Comparison of ENCODE assay signal across 1 cellular context in the genomic region with DNA sequence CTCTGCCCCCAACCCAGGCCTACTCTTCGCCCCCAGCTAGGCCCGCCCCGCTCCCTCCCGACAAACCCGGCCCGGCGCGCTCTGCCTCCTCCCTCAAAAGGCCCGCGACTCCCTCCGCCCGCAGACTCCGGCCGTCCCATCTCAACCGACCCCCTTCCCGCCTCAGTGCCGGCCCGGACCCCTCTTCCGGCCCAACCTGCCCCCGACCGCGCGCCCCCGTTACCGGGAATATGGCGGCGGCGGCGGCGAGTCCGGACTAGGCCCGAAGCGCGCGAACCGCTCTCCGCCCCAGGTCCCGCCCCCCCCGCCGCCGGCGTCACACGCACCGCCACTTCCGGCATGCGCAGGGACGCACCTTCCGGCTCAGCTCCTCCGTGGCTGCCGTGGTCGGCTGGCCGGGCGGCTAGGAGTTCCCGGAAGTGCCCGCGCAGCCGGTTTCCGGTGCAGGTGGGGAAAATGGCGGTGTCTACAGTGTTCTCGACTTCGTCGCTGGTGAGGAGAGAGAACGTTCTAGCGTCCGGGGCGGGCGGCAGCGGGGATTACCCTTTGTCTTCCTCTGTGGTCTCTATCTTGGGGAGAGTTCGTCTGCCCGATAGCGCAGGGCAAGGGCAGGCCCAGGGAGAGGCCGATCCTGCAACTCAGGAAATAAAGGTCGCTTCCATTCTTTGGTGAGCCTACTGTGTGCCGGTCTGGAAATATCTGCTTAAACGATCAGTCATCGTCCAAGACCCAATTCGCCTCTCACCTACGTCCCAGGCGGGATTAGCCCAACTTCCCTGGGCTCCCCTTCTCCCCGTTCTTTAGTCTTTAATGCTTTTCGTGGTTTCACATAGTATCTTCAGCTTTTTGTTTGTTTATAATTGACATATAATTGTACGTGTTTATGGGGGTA.
TF ChIP-seq lines count a peak whose summit lies in the region.

A gene with protein sequence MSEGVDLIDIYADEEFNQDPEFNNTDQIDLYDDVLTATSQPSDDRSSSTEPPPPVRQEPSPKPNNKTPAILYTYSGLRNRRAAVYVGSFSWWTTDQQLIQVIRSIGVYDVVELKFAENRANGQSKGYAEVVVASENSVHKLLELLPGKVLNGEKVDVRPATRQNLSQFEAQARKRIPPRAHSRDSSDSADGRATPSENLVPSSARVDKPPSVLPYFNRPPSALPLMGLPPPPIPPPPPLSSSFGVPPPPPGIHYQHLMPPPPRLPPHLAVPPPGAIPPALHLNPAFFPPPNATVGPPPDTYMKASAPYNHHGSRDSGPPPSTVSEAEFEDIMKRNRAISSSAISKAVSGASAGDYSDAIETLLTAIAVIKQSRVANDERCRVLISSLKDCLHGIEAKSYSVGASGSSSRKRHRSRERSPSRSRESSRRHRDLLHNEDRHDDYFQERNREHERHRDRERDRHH (minus strand): TSS at position 285 of the 892 bp plus-strand sequence. CDS start 740 bp downstream, outside the sequence.
A gene (plus strand): TSS at position 434 of the 892 bp plus-strand sequence. CDS start 23 bp downstream, at position 457.

TF ChIP-seq in HEK293, 187 proteins besides CTCF, POLR2A, EP300 and RAD21 (continued from another document and continues in another):
- TF ChIP-seq, protein P1, sequence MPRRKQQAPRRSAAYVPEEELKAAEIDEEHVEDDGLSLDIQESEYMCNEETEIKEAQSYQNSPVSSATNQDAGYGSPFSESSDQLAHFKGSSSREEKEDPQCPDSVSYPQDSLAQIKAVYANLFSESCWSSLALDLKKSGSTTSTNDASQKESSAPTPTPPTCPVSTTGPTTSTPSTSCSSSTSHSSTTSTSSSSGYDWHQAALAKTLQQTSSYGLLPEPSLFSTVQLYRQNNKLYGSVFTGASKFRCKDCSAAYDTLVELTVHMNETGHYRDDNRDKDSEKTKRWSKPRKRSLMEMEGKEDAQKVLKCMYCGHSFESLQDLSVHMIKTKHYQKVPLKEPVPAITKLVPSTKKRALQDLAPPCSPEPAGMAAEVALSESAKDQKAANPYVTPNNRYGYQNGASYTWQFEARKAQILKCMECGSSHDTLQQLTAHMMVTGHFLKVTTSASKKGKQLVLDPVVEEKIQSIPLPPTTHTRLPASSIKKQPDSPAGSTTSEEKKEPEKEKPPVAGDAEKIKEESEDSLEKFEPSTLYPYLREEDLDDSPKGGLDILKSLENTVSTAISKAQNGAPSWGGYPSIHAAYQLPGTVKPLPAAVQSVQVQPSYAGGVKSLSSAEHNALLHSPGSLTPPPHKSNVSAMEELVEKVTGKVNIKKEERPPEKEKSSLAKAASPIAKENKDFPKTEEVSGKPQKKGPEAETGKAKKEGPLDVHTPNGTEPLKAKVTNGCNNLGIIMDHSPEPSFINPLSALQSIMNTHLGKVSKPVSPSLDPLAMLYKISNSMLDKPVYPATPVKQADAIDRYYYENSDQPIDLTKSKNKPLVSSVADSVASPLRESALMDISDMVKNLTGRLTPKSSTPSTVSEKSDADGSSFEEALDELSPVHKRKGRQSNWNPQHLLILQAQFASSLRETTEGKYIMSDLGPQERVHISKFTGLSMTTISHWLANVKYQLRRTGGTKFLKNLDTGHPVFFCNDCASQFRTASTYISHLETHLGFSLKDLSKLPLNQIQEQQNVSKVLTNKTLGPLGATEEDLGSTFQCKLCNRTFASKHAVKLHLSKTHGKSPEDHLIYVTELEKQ (tag by site-specific recombination; IDR thresholded peaks at IDR 0.05; ENCODE audit: borderline replicate concordance), result 0 out of 2 replicates have a peak, but pooled peaks have one; percentile 18
- TF ChIP-seq ZBTB48 (tag by site-specific recombination; IDR thresholded peaks at IDR 0.05) (no peak), SALL2 (tag by site-specific recombination; IDR thresholded peaks at IDR 0.05; ENCODE audit: borderline replicate concordance) (no peak), ZNF112 (tag by site-specific recombination; IDR thresholded peaks at IDR 0.05) (no peak), ZNF121 (tag by site-specific recombination; IDR thresholded peaks at IDR 0.05) (peak; percentile 32; the same call in 1 of the 2 replicates), ZNF169 (tag by site-specific recombination; IDR thresholded peaks at IDR 0.05) (no peak), ZNF157 (tag by site-specific recombination; IDR thresholded peaks at IDR 0.05) (no peak), ZNF37A (tag by site-specific recombination; IDR thresholded peaks at IDR 0.05) (no peak), GLIS2 (tag by site-specific recombination; IDR thresholded peaks at IDR 0.05) (peak; percentile 87), ZNF341 (tag by site-specific recombination; IDR thresholded peaks at IDR 0.05; ENCODE audit: low read depth) (no peak), EGR2 (tag by site-specific recombination; IDR thresholded peaks at IDR 0.05; ENCODE audit: low read depth) (peak; percentile 59), BCL11A (tag by site-specific recombination; IDR thresholded peaks at IDR 0.05; ENCODE audit: low read depth) (no peak), ZNF621 (tag by site-specific recombination; IDR thresholded peaks at IDR 0.05) (no peak), ZNF16 (tag by site-specific recombination; IDR thresholded peaks at IDR 0.05; ENCODE audit: low read depth) (no peak), ZNF530 (tag by site-specific recombination; IDR thresholded peaks at IDR 0.05; ENCODE audit: low read depth) (no peak), ZNF677 (tag by site-specific recombination; IDR thresholded peaks at IDR 0.05) (no peak), ZBTB1 (tag by site-specific recombination; IDR thresholded peaks at IDR 0.05) (no peak), ZNF701 (tag by site-specific recombination; IDR thresholded peaks at IDR 0.05) (no peak), ZNF274 (IDR thresholded peaks at IDR 0.05; ENCODE audit: low read length) (no peak), ZNF274 (tag by site-specific recombination; IDR thresholded peaks at IDR 0.05; ENCODE audit: borderline replicate concordance) (no peak), ZNF777 (tag by site-specific recombination; IDR thresholded peaks at IDR 0.05; ENCODE audit: borderline replicate concordance) (no peak), OVOL3 (tag by site-specific recombination; IDR thresholded peaks at IDR 0.05) (peak; percentile 42; the same call in 1 of the 2 replicates), MYNN (tag by site-specific recombination; IDR thresholded peaks at IDR 0.05; ENCODE audit: borderline replicate concordance) (0 out of 2 replicates have a peak, but pooled peaks have one; percentile 8), ZNF830 (tag by site-specific recombination; IDR thresholded peaks at IDR 0.05; ENCODE audit: low read depth) (no peak), YY2 (tag by site-specific recombination; IDR thresholded peaks at IDR 0.05) (peak; percentile 62; the same call in 1 of the 2 replicates), ZNF155 (tag by site-specific recombination; IDR thresholded peaks at IDR 0.05) (no peak), MZF1 (tag by site-specific recombination; IDR thresholded peaks at IDR 0.05; ENCODE audit: borderline replicate concordance) (no peak), ZNF629 (tag by site-specific recombination; IDR thresholded peaks at IDR 0.05) (peak; percentile 79; the same call in 1 of the 2 replicates), ZNF132 (tag by site-specific recombination; IDR thresholded peaks at IDR 0.05; ENCODE audit: borderline replicate concordance) (no peak), ZNF626 (tag by site-specific recombination; IDR thresholded peaks at IDR 0.05) (no peak), ZBTB8A (tag by site-specific recombination; IDR thresholded peaks at IDR 0.05) (0 out of 2 replicates have a peak, but pooled peaks have one; percentile 14), ZNF394 (tag by site-specific recombination; IDR thresholded peaks at IDR 0.05; ENCODE audit: borderline replicate concordance) (peak; percentile 63; the same call in 1 of the 2 replicates), ZNF510 (tag by site-specific recombination; IDR thresholded peaks at IDR 0.05; ENCODE audit: insufficient replicate concordance) (no peak)
- TF ChIP-seq, protein P2, sequence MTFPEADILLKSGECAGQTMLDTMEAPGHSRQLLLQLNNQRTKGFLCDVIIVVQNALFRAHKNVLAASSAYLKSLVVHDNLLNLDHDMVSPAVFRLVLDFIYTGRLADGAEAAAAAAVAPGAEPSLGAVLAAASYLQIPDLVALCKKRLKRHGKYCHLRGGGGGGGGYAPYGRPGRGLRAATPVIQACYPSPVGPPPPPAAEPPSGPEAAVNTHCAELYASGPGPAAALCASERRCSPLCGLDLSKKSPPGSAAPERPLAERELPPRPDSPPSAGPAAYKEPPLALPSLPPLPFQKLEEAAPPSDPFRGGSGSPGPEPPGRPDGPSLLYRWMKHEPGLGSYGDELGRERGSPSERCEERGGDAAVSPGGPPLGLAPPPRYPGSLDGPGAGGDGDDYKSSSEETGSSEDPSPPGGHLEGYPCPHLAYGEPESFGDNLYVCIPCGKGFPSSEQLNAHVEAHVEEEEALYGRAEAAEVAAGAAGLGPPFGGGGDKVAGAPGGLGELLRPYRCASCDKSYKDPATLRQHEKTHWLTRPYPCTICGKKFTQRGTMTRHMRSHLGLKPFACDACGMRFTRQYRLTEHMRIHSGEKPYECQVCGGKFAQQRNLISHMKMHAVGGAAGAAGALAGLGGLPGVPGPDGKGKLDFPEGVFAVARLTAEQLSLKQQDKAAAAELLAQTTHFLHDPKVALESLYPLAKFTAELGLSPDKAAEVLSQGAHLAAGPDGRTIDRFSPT (tag by site-specific recombination; IDR thresholded peaks at IDR 0.05), result peak; percentile 8; the same call in 1 of the 2 replicates
- TF ChIP-seq, protein P3, sequence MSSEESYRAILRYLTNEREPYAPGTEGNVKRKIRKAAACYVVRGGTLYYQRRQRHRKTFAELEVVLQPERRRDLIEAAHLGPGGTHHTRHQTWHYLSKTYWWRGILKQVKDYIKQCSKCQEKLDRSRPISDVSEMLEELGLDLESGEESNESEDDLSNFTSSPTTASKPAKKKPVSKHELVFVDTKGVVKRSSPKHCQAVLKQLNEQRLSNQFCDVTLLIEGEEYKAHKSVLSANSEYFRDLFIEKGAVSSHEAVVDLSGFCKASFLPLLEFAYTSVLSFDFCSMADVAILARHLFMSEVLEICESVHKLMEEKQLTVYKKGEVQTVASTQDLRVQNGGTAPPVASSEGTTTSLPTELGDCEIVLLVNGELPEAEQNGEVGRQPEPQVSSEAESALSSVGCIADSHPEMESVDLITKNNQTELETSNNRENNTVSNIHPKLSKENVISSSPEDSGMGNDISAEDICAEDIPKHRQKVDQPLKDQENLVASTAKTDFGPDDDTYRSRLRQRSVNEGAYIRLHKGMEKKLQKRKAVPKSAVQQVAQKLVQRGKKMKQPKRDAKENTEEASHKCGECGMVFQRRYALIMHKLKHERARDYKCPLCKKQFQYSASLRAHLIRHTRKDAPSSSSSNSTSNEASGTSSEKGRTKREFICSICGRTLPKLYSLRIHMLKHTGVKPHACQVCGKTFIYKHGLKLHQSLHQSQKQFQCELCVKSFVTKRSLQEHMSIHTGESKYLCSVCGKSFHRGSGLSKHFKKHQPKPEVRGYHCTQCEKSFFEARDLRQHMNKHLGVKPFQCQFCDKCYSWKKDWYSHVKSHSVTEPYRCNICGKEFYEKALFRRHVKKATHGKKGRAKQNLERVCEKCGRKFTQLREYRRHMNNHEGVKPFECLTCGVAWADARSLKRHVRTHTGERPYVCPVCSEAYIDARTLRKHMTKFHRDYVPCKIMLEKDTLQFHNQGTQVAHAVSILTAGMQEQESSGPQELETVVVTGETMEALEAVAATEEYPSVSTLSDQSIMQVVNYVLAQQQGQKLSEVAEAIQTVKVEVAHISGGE (tag by site-specific recombination; conservative IDR thresholded peaks at IDR 0.05; ENCODE audit: low read depth), result peak; percentile 95
- TF ChIP-seq, protein P4, sequence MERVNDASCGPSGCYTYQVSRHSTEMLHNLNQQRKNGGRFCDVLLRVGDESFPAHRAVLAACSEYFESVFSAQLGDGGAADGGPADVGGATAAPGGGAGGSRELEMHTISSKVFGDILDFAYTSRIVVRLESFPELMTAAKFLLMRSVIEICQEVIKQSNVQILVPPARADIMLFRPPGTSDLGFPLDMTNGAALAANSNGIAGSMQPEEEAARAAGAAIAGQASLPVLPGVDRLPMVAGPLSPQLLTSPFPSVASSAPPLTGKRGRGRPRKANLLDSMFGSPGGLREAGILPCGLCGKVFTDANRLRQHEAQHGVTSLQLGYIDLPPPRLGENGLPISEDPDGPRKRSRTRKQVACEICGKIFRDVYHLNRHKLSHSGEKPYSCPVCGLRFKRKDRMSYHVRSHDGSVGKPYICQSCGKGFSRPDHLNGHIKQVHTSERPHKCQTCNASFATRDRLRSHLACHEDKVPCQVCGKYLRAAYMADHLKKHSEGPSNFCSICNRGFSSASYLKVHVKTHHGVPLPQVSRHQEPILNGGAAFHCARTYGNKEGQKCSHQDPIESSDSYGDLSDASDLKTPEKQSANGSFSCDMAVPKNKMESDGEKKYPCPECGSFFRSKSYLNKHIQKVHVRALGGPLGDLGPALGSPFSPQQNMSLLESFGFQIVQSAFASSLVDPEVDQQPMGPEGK (tag by site-specific recombination; IDR thresholded peaks at IDR 0.05), result peak; percentile 94
- TF ChIP-seq, protein P5, sequence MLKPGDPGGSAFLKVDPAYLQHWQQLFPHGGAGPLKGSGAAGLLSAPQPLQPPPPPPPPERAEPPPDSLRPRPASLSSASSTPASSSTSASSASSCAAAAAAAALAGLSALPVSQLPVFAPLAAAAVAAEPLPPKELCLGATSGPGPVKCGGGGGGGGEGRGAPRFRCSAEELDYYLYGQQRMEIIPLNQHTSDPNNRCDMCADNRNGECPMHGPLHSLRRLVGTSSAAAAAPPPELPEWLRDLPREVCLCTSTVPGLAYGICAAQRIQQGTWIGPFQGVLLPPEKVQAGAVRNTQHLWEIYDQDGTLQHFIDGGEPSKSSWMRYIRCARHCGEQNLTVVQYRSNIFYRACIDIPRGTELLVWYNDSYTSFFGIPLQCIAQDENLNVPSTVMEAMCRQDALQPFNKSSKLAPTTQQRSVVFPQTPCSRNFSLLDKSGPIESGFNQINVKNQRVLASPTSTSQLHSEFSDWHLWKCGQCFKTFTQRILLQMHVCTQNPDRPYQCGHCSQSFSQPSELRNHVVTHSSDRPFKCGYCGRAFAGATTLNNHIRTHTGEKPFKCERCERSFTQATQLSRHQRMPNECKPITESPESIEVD (tag by site-specific recombination; IDR thresholded peaks at IDR 0.05), result no peak
- TF ChIP-seq, protein P6, sequence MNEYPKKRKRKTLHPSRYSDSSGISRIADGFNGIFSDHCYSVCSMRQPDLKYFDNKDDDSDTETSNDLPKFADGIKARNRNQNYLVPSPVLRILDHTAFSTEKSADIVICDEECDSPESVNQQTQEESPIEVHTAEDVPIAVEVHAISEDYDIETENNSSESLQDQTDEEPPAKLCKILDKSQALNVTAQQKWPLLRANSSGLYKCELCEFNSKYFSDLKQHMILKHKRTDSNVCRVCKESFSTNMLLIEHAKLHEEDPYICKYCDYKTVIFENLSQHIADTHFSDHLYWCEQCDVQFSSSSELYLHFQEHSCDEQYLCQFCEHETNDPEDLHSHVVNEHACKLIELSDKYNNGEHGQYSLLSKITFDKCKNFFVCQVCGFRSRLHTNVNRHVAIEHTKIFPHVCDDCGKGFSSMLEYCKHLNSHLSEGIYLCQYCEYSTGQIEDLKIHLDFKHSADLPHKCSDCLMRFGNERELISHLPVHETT (tag by site-specific recombination; IDR thresholded peaks at IDR 0.05), result no peak
- TF ChIP-seq, protein P7, sequence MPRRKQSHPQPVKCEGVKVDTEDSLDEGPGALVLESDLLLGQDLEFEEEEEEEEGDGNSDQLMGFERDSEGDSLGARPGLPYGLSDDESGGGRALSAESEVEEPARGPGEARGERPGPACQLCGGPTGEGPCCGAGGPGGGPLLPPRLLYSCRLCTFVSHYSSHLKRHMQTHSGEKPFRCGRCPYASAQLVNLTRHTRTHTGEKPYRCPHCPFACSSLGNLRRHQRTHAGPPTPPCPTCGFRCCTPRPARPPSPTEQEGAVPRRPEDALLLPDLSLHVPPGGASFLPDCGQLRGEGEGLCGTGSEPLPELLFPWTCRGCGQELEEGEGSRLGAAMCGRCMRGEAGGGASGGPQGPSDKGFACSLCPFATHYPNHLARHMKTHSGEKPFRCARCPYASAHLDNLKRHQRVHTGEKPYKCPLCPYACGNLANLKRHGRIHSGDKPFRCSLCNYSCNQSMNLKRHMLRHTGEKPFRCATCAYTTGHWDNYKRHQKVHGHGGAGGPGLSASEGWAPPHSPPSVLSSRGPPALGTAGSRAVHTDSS (tag by site-specific recombination; IDR thresholded peaks at IDR 0.05), result no peak
